ENCODE assay signal across 23 cellular contexts in genomic region chr20:31844737-31845299, GRCh38. TPM values are rescaled to one million over a fixed set of nuclear protein-coding genes. Genes with fewer than 3 reads are reported as not detected.
DNase-seq lines count a peak whose midpoint lies in the region; ATAC-seq and TF ChIP-seq lines count a peak whose summit lies in the region.
"Had no signal": no experiment of that assay in that cellular context is flagged by ENCODE, and none has a peak within 500 bp of the region (broad histone marks: within the 10 kb centered on the region; RNA-seq: fewer than 3 reads in every experiment).

No MANE protein-coding gene starts in this region.

- CTCF ChIA-PET in WTC11 (lab: Charles Lee), result interaction anchor here (0.8 to 3.9 kb wide), 11 partner anchors 8 to 285 kb away, joined by 3 to 38 read pairs (median 3); partner anchors contain the start of gene PDRG1

- peak overlapping the region in 1 of 11 experiments; percentile 21; a peak in 1 of 22 replicates for H3K9ac ChIP-seq in BLaER1 treated with 17β-estradiol and CSF1 and Interleukin-3, amounts not matched to agents 10 nM and 100 nM

- no peak overlapping the region for H3K4me3 ChIP-seq in BLaER1 treated with 17β-estradiol and CSF1 and Interleukin-3, amounts not matched to agents 10 nM and 100 nM
- H3K4me3 ChIP-seq in suprapubic skin, result peak overlapping the region; percentile 15
- H3K4me3 ChIP-seq: colonic mucosa, pancreas, SK-N-MC had no signal

- ATAC-seq in WTC11, result no peak
- peak; percentile 23 for ATAC-seq in memory B cell (ENCODE audit: low read depth)
- ATAC-seq: left colon, pancreas had no signal

- H3K4me3 Mint-ChIP-seq in WTC11, result no peak overlapping the region
- no peak overlapping the region for H3K4me3 Mint-ChIP-seq in memory B cell
- H3K4me3 Mint-ChIP-seq: CD8-positive, alpha-beta memory T cell; HFFc6 had no signal

- no peak overlapping the region for H3K27ac ChIP-seq in BLaER1 treated with 17β-estradiol and CSF1 and Interleukin-3, amounts not matched to agents 10 nM and 100 nM
- no peak overlapping the region for H3K27ac ChIP-seq in suprapubic skin
- H3K27ac ChIP-seq: colonic mucosa, pancreas, SK-N-MC had no signal

- 96% methylated on average over 5 of the region's 28 CpGs for WGBS in suprapubic skin

- peaks cover 0 to 57% (median 0%) of the 10 kb centered on the region in 11 experiments; a peak in 7 of 22 replicates for H4K20me1 ChIP-seq in BLaER1 treated with 17β-estradiol and CSF1 and Interleukin-3, amounts not matched to agents 10 nM and 100 nM

- peaks cover 22 to 52% (median 49%) of the 10 kb centered on the region in 10 experiments for H3K4me1 ChIP-seq in BLaER1 treated with 17β-estradiol and CSF1 and Interleukin-3, amounts not matched to agents 10 nM and 100 nM
- H3K4me1 ChIP-seq in suprapubic skin, result no peaks in the 10 kb centered on the region
- H3K4me1 ChIP-seq: colonic mucosa, pancreas had no signal

- no peaks in the 10 kb centered on the region for H3K36me3 ChIP-seq in BLaER1 treated with 17β-estradiol and CSF1 and Interleukin-3, amounts not matched to agents 10 nM and 100 nM
- H3K36me3 ChIP-seq in suprapubic skin, result no peaks in the 10 kb centered on the region
- H3K36me3 ChIP-seq: colonic mucosa, pancreas had no signal

- no peak for TF ChIP-seq POLR2A in suprapubic skin (IDR thresholded peaks at IDR 0.05)

- H3K27me3 Mint-ChIP-seq in WTC11 (ENCODE audit: low read depth) (peaks cover 15% of the 10 kb centered on the region), memory B cell (peaks cover 6% of the 10 kb centered on the region)

- H3K36me3 Mint-ChIP-seq in WTC11, result no peaks in the 10 kb centered on the region
- H3K36me3 Mint-ChIP-seq in memory B cell, result no peaks in the 10 kb centered on the region
- H3K36me3 Mint-ChIP-seq: CD8-positive, alpha-beta memory T cell had no signal

- TF ChIP-seq EP300 in suprapubic skin (IDR thresholded peaks at IDR 0.05), result no peak

- H3K9me3 ChIP-seq in BLaER1 treated with 17β-estradiol and CSF1 and Interleukin-3, amounts not matched to agents 10 nM and 100 nM (replicated peaks in 1 of 11), result no peaks in the 10 kb centered on the region
- H3K9me3 ChIP-seq in suprapubic skin, result no peaks in the 10 kb centered on the region
- H3K9me3 ChIP-seq: colonic mucosa, pancreas had no signal

- H3K4me1 Mint-ChIP-seq in WTC11 (peaks cover 25% of the 10 kb centered on the region), memory B cell (peaks cover 3% of the 10 kb centered on the region)
- H3K4me1 Mint-ChIP-seq: CD8-positive, alpha-beta memory T cell had no signal

- H3K27me3 ChIP-seq in BLaER1 treated with 17β-estradiol and CSF1 and Interleukin-3, amounts not matched to agents 10 nM and 100 nM, result peaks cover 0 to 44% (median 0%) of the 10 kb centered on the region in 11 experiments; a peak in 5 of 22 replicates
- H3K27me3 ChIP-seq in suprapubic skin, result peaks cover 11% of the 10 kb centered on the region
- H3K27me3 ChIP-seq: colonic mucosa, pancreas had no signal

- DNase-seq in WTC11 (ENCODE audit: low spot score) (no peak), memory B cell (ENCODE audit: low spot score in 2 of 2) (no peak), suprapubic skin (ENCODE audit: low spot score in 2 of 2) (no peak), OCI-M2 (lab: John Stamatoyannopoulos, UW; ENCODE audit: unreplicated experiment) (no peak), UCSD-AML1 (lab: John Stamatoyannopoulos, UW; ENCODE audit: unreplicated experiment) (no peak), NCI-H526 treated with DMSO at 0.1 percent for 48 hours (lab: John Stamatoyannopoulos, UW) (no peak), HT-29 (ENCODE audit: low spot score) (no peak)
- DNase-seq: activated CD4-positive, CD25-positive, alpha-beta regulatory T cell treated with anti-CD3 and anti-CD28 coated beads, Interleukin-2, amount 50 U/mL, for 72 hours; activated gamma-delta T cell; amniotic stem cell; CD8-positive, alpha-beta memory T cell; colonic mucosa; DMS79 treated with DMSO at 0.1 percent for 48 hours; foreskin fibroblast; HFFc6; left colon; NCI-H2081 treated with DMSO at 0.1 percent for 48 hours; NCI-H510A; stimulated activated CD8-positive, alpha-beta memory T cell treated with anti-CD3 and anti-CD28 coated beads, Interleukin-4, amount 100 ng/mL, for 48 hours; T-helper 9 cell had no signal

- peak overlapping the region in 9 of 11 experiments; percentile 40 to 82 (median 74); a peak in 15 of 22 replicates for H3K4me2 ChIP-seq in BLaER1 treated with 17β-estradiol and CSF1 and Interleukin-3, amounts not matched to agents 10 nM and 100 nM

- TF ChIP-seq CTCF in WTC11 (IDR thresholded peaks at IDR 0.05) (no peak), suprapubic skin (IDR thresholded peaks at IDR 0.05) (no peak)

- H3K9me3 Mint-ChIP-seq in WTC11 (no peaks in the 10 kb centered on the region), memory B cell (no peaks in the 10 kb centered on the region)
- H3K9me3 Mint-ChIP-seq: CD8-positive, alpha-beta memory T cell; HFFc6 had no signal

- H3K27ac Mint-ChIP-seq in WTC11, result no peak overlapping the region
- no peak overlapping the region for H3K27ac Mint-ChIP-seq in memory B cell
- H3K27ac Mint-ChIP-seq: CD8-positive, alpha-beta memory T cell; HFFc6 had no signal

- POLR2A ChIA-PET in WTC11 (lab: Charles Lee), result interaction anchor here (0.6 kb wide), 1 partner anchor 282 kb away, joined by 3 read pairs; no protein-coding TSS in a partner anchor

TF ChIP-seq in WTC11, 78 proteins besides CTCF, POLR2A, EP300 and RAD21 (continues in another document):
- TF ChIP-seq ZNF281 (CRISPR knock-in tag; IDR thresholded peaks at IDR 0.05) (no peak), HMGXB4 (CRISPR knock-in tag; IDR thresholded peaks at IDR 0.05) (no peak), CDX4 (CRISPR knock-in tag; IDR thresholded peaks at IDR 0.05; ENCODE audit: borderline replicate concordance) (no peak), CREM (CRISPR knock-in tag; IDR thresholded peaks at IDR 0.05) (no peak), SOX15 (CRISPR knock-in tag; IDR thresholded peaks at IDR 0.05) (no peak), OVOL2 (CRISPR knock-in tag; IDR thresholded peaks at IDR 0.05; ENCODE audit: borderline replicate concordance) (no peak), ZSCAN18 (CRISPR knock-in tag; IDR thresholded peaks at IDR 0.05) (no peak)

RNA-seq across cellular contexts. Expression of gene FOXS1, which starts 0.6 kb away (rescaled TPM):
- not detected in 3 replicates for total RNA-seq in WTC11 (2021)
- not detected for total RNA-seq in suprapubic skin
- total RNA-seq in HT-29 (2014; rRNA removed; shearing (Covaris generic)), result not detected in 2 replicates
- total RNA-seq: CD8-positive, alpha-beta memory T cell; HFFc6 had no signal

RNA-seq across cellular contexts. Expression of gene DUSP15, which starts 25.5 kb away (rescaled TPM):
- total RNA-seq in WTC11 (2021) (1.7 to 2.4 TPM (median 2.0 TPM) in 3 replicates), suprapubic skin (1 to 10 TPM in 3 of 4 donors, not detected in 1; 1.1 to 2.4 (median 1.1) TPM)
- total RNA-seq in HT-29 (2014; rRNA removed; shearing (Covaris generic)), result not detected in 2 replicates
- total RNA-seq: CD8-positive, alpha-beta memory T cell; HFFc6 had no signal

RNA-seq across cellular contexts. Expression of gene TTLL9, which starts 25.6 kb away (rescaled TPM):
- total RNA-seq in WTC11 (2021) (0.39 TPM in 1 of 3 replicates, not detected in the others), suprapubic skin (under 1 TPM in 2 of 4 donors, not detected in 2; 0.49 to 0.68 TPM)
- 0.03 and 0.05 TPM in 2 replicates for total RNA-seq in HT-29 (2014; rRNA removed; shearing (Covaris generic))
- total RNA-seq: CD8-positive, alpha-beta memory T cell; colonic mucosa; HFFc6 had no signal

RNA-seq across cellular contexts. Expression of gene MYLK2, which starts 25.7 kb away (rescaled TPM):
- total RNA-seq in WTC11 (2021) (0.11 to 0.28 TPM in 2 of 3 replicates, not detected in the other), suprapubic skin (not detected)
- 0.37 and 0.41 TPM in 2 replicates for total RNA-seq in HT-29 (2014; rRNA removed; shearing (Covaris generic))
